ENCODE assay signal across 22 cellular contexts in genomic region chr14:45150386-45150890, GRCh38.
"Had no signal": no experiment of that assay in that cellular context is flagged by ENCODE, and none has a peak within 500 bp of the region (broad histone marks: within the 10 kb centered on the region; RNA-seq: fewer than 3 reads in every experiment).

No MANE protein-coding gene starts in this region.

- ATAC-seq: HepG2, SK-N-SH treated with all-trans-retinoic acid at 6 μM for 48 hours had no signal

- DNase-seq: IMR-90, Karpas-422, KG1, MM.1S, NCI-H1092 treated with DMSO at 0.1 percent for 48 hours, NCI-H1436, NCI-H187, NCI-H2029, NCI-H2081 treated with DMSO at 0.1 percent for 48 hours, NCI-H2171, NCI-H226, NCI-H446, NCI-H510A, NCI-H524 treated with DMSO at 0.1 percent for 48 hours, NCI-H69, NCI-H774, Right ventricle myocardium superior, RPMI8226, SIG-M5 had no signal

- H3K27ac ChIP-seq: HL-60 had no signal
